Comparison of ENCODE assay signal across 10 cellular contexts in genomic region chr1:170670751-170671628, GRCh38. TPM values are rescaled to one million over a fixed set of nuclear protein-coding genes. Genes with fewer than 3 reads are reported as not detected.
A peak's percentile ranks its signal among the peaks of the same experiment; 100 is the strongest.
DNase-seq lines count a peak whose midpoint lies in the region; ATAC-seq and TF ChIP-seq lines count a peak whose summit lies in the region.
"Had no signal": no experiment of that assay in that cellular context is flagged by ENCODE, and none has a peak within 500 bp of the region (broad histone marks: within the 10 kb centered on the region; RNA-seq: fewer than 3 reads in every experiment).

No MANE protein-coding gene starts in this region.

- TF ChIP-seq CTCF in AG04449 (IDR thresholded peaks at IDR 0.05; ENCODE audit: insufficient read depth, low read length, missing control alignments): peak; percentile 81
- TF ChIP-seq CTCF in endothelial cell (IDR thresholded peaks at IDR 0.05; ENCODE audit: unreplicated experiment): peak; percentile 89
- peak; percentile 88 for TF ChIP-seq CTCF in nephron progenitor cell (IDR thresholded peaks at IDR 0.05)

- H3K27ac Mint-ChIP-seq in endothelial cell (ENCODE audit: unreplicated experiment) (no peak overlapping the region), nephron progenitor cell (no peak overlapping the region)
- H3K27ac Mint-ChIP-seq: activated naive CD4-positive, alpha-beta T cell treated with anti-CD3 and anti-CD28 coated beads, Interleukin-2, amount 50 U/mL, for 24 hours had no signal

- POLR2A ChIA-PET in AG04449 (lab: Yijun Ruan, JAX): no interaction called here

- peak; percentile 75 for ATAC-seq in HG03354 (IDR thresholded peaks at IDR 0.05; ENCODE audit: poor library complexity, severe bottlenecking, unreplicated experiment)
- ATAC-seq in HG02623 (IDR thresholded peaks at IDR 0.05; ENCODE audit: unreplicated experiment): no peak

- H3K4me3 Mint-ChIP-seq in endothelial cell (ENCODE audit: unreplicated experiment): no peak overlapping the region
- peak overlapping the region; percentile 70 for H3K4me3 Mint-ChIP-seq in nephron progenitor cell
- H3K4me3 Mint-ChIP-seq: activated naive CD4-positive, alpha-beta T cell treated with anti-CD3 and anti-CD28 coated beads, Interleukin-2, amount 50 U/mL, for 24 hours had no signal

- peak overlapping the region; percentile 38 for H3K4me3 ChIP-seq in AG04449 (ENCODE audit: low read depth, low read length)

- H3K36me3 Mint-ChIP-seq in endothelial cell (ENCODE audit: low read depth, unreplicated experiment) (no peaks in the 10 kb centered on the region), nephron progenitor cell (ENCODE audit: low read depth) (no peaks in the 10 kb centered on the region)
- H3K36me3 Mint-ChIP-seq: activated naive CD4-positive, alpha-beta T cell treated with anti-CD3 and anti-CD28 coated beads, Interleukin-2, amount 50 U/mL, for 24 hours had no signal

- CTCF ChIA-PET in AG04449 (lab: Yijun Ruan, JAX): interaction anchor here (0.9 to 1.8 kb wide), 7 partner anchors 15 to 316 kb away, joined by 3 to 7 read pairs (median 3); no protein-coding TSS in a partner anchor

- H3K27me3 Mint-ChIP-seq in endothelial cell (ENCODE audit: unreplicated experiment) (peaks cover 28% of the 10 kb centered on the region), nephron progenitor cell (ENCODE audit: low read depth, poor library complexity) (peaks cover 75% of the 10 kb centered on the region)

- H3K4me1 Mint-ChIP-seq in endothelial cell (ENCODE audit: unreplicated experiment): peaks cover 37% of the 10 kb centered on the region
- peaks cover 50% of the 10 kb centered on the region for H3K4me1 Mint-ChIP-seq in nephron progenitor cell

- DNase-seq in AG04449 (ENCODE audit: low read depth, low spot score): no peak
- DNase-seq in endothelial cell (ENCODE audit: low spot score): peak; percentile 86
- DNase-seq in nephron progenitor cell: peak; percentile 85
- DNase-seq in NCI-H774 (lab: John Stamatoyannopoulos, UW): no peak
- DNase-seq in NCI-H146 treated with DMSO at 0.1 percent for 48 hours (lab: John Stamatoyannopoulos, UW; ENCODE audit: unreplicated experiment): no peak
- DNase-seq in 8988T: no peak
- DNase-seq: NCI-H1105 had no signal

- H3K9me3 Mint-ChIP-seq in endothelial cell (ENCODE audit: unreplicated experiment) (no peaks in the 10 kb centered on the region), nephron progenitor cell (peaks cover 6% of the 10 kb centered on the region)
- H3K9me3 Mint-ChIP-seq: activated naive CD4-positive, alpha-beta T cell treated with anti-CD3 and anti-CD28 coated beads, Interleukin-2, amount 50 U/mL, for 24 hours had no signal

RNA-seq across cellular contexts. Expression of gene PRRX1, which starts 7.1 kb away (rescaled TPM):
- not detected for total RNA-seq in endothelial cell (ENCODE audit: unreplicated experiment)

Comparison
In these comparisons a context has a peak if more than half of its experiments do, and no peak if none do; other contexts are left out.
1. DNase-seq: peak in endothelial cell (single experiment) and nephron progenitor cell (single experiment); none in AG04449 (single experiment), NCI-H774 (single experiment), NCI-H146 treated with DMSO at 0.1 percent for 48 hours (single experiment) and 8988T (single experiment).
2. Peak in every context shown above with its lines, with median percentiles within 50 percentile points of each other: CTCF ChIP-seq.